22 cellular contexts compared by ENCODE assay signal in the genomic region with DNA sequence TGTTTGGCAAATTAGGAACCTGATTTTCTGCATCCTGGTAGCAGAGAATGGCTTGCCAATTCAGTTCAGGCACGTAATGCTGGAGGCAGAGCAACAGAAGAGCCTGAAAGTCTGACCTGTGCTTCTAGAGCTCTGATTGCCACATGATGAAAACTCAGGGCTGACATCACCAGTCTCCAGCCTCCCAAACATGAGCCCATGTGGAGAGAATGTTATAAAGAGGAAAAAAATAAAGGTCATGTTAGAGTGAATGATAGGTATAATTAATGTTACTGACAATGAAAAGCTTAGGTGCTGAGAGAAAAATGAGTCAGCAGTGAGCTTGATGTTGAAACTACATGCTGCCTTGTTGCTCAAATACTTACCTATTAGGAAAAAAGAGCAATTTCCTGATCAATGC.
DNase-seq lines count a peak whose midpoint lies in the region; ATAC-seq, FAIRE-seq and TF ChIP-seq lines count a peak whose summit lies in the region.
"Had no signal": no experiment of that assay in that cellular context is flagged by ENCODE, and none has a peak within 500 bp of the region (broad histone marks: within the 10 kb centered on the region; RNA-seq: fewer than 3 reads in every experiment).

No MANE protein-coding gene starts in this region.

- H3K9me3 Mint-ChIP-seq in type B pancreatic cell, result no peaks in the 10 kb centered on the region
- H3K9me3 Mint-ChIP-seq: activated T-cell treated with anti-CD3 and anti-CD28 coated beads, Interleukin-2, amount 50 U/mL, for 72 hours had no signal

- H3K4me3 Mint-ChIP-seq in type B pancreatic cell, result no peak overlapping the region
- H3K4me3 Mint-ChIP-seq: activated naive CD8-positive, alpha-beta T cell; activated T-cell treated with anti-CD3 and anti-CD28 coated beads, Interleukin-2, amount 50 U/mL, for 72 hours; neural crest cell had no signal

- H3K36me3 Mint-ChIP-seq in type B pancreatic cell, result no peaks in the 10 kb centered on the region
- H3K36me3 Mint-ChIP-seq: activated naive CD8-positive, alpha-beta T cell had no signal

- H3K4me3 ChIP-seq in left ventricle myocardium inferior, result no peak overlapping the region
- H3K4me3 ChIP-seq in epithelial cell of esophagus (ENCODE audit: low read length), result no peak overlapping the region
- no peak overlapping the region for H3K4me3 ChIP-seq in kidney (ENCODE audit: low read length in 2 of 2)
- H3K4me3 ChIP-seq: BLaER1, cardiac muscle cell, HAP-1, hepatocyte, prostate gland had no signal

- H3K36me3 ChIP-seq in left ventricle myocardium inferior (no peaks in the 10 kb centered on the region), kidney (ENCODE audit: control insufficient read depth in 1 of 2, insufficient read depth in 2 of 2, low read length in 2 of 2) (no peaks in the 10 kb centered on the region)
- H3K36me3 ChIP-seq: BLaER1, cardiac muscle cell, HAP-1, prostate gland had no signal

- peak overlapping the region; percentile 81 for H3K27ac Mint-ChIP-seq in type B pancreatic cell
- H3K27ac Mint-ChIP-seq: activated naive CD8-positive, alpha-beta T cell; activated T-cell treated with anti-CD3 and anti-CD28 coated beads, Interleukin-2, amount 50 U/mL, for 72 hours had no signal

- H3K9me3 ChIP-seq in left ventricle myocardium inferior (replicated peaks), result no peaks in the 10 kb centered on the region
- H3K9me3 ChIP-seq in kidney (ENCODE audit: control insufficient read depth in 1 of 2, low read length in 2 of 2), result no peaks in the 10 kb centered on the region
- H3K9me3 ChIP-seq: BLaER1, HAP-1, prostate gland had no signal

- peak; percentile 41 to 97 for ATAC-seq in left cardiac atrium
- ATAC-seq in GM19035 (IDR thresholded peaks at IDR 0.05; ENCODE audit: unreplicated experiment), result no peak
- ATAC-seq: activated T-cell treated with anti-CD3 and anti-CD28 coated beads, Interleukin-2, amount 50 U/mL, for 72 hours had no signal

- no peaks in the 10 kb centered on the region for H3K4me1 Mint-ChIP-seq in type B pancreatic cell (ENCODE audit: unreplicated experiment)
- H3K4me1 Mint-ChIP-seq: neural crest cell had no signal

- DNase-seq in left cardiac atrium (no peak), left ventricle myocardium inferior (no peak), epithelial cell of esophagus (ENCODE audit: low read depth) (peak; percentile 98), kidney glomerular epithelial cell (lab: John Stamatoyannopoulos, UW) (peak; percentile 66), type B pancreatic cell (ENCODE audit: extremely low spot score, unreplicated experiment) (no peak), kidney (no peak)
- DNase-seq in central memory CD4-positive, alpha-beta T cell, result no peak
- DNase-seq: activated CD8-positive, alpha-beta memory T cell treated with anti-CD3 and anti-CD28 coated beads for 24 hours; activated T-cell treated with anti-CD3 and anti-CD28 coated beads, Interleukin-2, amount 50 U/mL, for 72 hours; stimulated activated CD4-positive, alpha-beta T cell treated with anti-CD3 and anti-CD28 coated beads, Interleukin-12 subunit alpha, Interleukin-12 subunit beta, amount 100 ng/mL, for 4 hours; stimulated activated CD8-positive, alpha-beta memory T cell treated with anti-CD3 and anti-CD28 coated beads, Interleukin-4, amount 100 ng/mL, for 48 hours; substantia nigra; T1000 had no signal

- H3K9ac ChIP-seq in kidney (ENCODE audit: low read length in 2 of 2), result no peak overlapping the region
- H3K9ac ChIP-seq: BLaER1 had no signal

- intact Hi-C loops in left cardiac atrium (cut with DNase I) (no loop called here), left ventricle myocardium inferior (cut with micrococcal nuclease) (no loop called here), kidney (cut with DNase I) (no loop called here)

- TF ChIP-seq CTCF in left ventricle myocardium inferior (IDR thresholded peaks at IDR 0.05; ENCODE audit: borderline replicate concordance), result no peak
- no peak for TF ChIP-seq CTCF in epithelial cell of esophagus (IDR thresholded peaks at IDR 0.05; ENCODE audit: insufficient read depth, low read depth, low read length, missing control alignments)
- no peak for TF ChIP-seq CTCF in type B pancreatic cell (conservative IDR thresholded peaks at IDR 0.05)
- no peak for TF ChIP-seq CTCF in kidney (IDR thresholded peaks at IDR 0.05; ENCODE audit: borderline replicate concordance, extremely low read depth, insufficient read depth)

- H3K27me3 ChIP-seq in left ventricle myocardium inferior (ENCODE audit: low read depth), result no peaks in the 10 kb centered on the region
- H3K27me3 ChIP-seq: BLaER1, cardiac muscle cell, hepatocyte had no signal

- H3K27ac ChIP-seq in left ventricle myocardium inferior (replicated peaks) (no peak overlapping the region), kidney (ENCODE audit: low read depth in 2 of 2, low read length in 2 of 2) (no peak overlapping the region)
- H3K27ac ChIP-seq: BLaER1, cardiac muscle cell, hepatocyte, prostate gland had no signal

- FAIRE-seq in kidney (lab: Jason Lieb, UNC), result no peak
- FAIRE-seq: D721Med had no signal

- no peaks in the 10 kb centered on the region for H3K27me3 Mint-ChIP-seq in type B pancreatic cell
- H3K27me3 Mint-ChIP-seq: activated naive CD8-positive, alpha-beta T cell had no signal

- H3K4me1 ChIP-seq in left ventricle myocardium inferior (no peaks in the 10 kb centered on the region), kidney (ENCODE audit: control insufficient read depth in 1 of 2, insufficient read depth in 1 of 2, low read depth in 1 of 2, low read length in 2 of 2) (no peaks in the 10 kb centered on the region)
- H3K4me1 ChIP-seq: BLaER1, HAP-1, prostate gland had no signal

Comparison
In these comparisons a context has a peak if more than half of its experiments do, and no peak if none do; other contexts are left out.
1. DNase-seq: peak in epithelial cell of esophagus (single experiment) and kidney glomerular epithelial cell (single experiment); none in left cardiac atrium (single experiment), left ventricle myocardium inferior (single experiment), type B pancreatic cell (single experiment), central memory CD4-positive, alpha-beta T cell (single experiment) and kidney (single experiment).